ENCODE assay signal across 21 cellular contexts in genomic region chr7:73547841-73548240, GRCh38.
"Had no signal": no experiment of that assay in that cellular context is flagged by ENCODE, and none has a peak within 500 bp of the region (broad histone marks: within the 10 kb centered on the region; RNA-seq: fewer than 3 reads in every experiment).

No MANE protein-coding gene starts in this region.

- H3K4me3 ChIP-seq: body of pancreas, cardiac muscle cell, hepatocyte, spleen, thoracic aorta had no signal

- H3K4me1 ChIP-seq: body of pancreas had no signal

- H3K4me3 Mint-ChIP-seq: activated naive CD4-positive, alpha-beta T cell treated with anti-CD3 and anti-CD28 coated beads for 36 hours; dendritic cell treated with granulocyte-macrophage colony-stimulating factor and Interleukin-4, amounts not matched to agents 40 ng/mL and 50 ng/mL, for 4 days; immature natural killer cell; T-cell; type B pancreatic cell; WTC11 had no signal

- H3K27ac ChIP-seq: body of pancreas, cardiac muscle cell, hepatocyte, thoracic aorta had no signal

- ATAC-seq: body of pancreas; left lobe of liver; naive thymus-derived CD4-positive, alpha-beta T cell; T-cell; WTC11 had no signal

- H2AFZ ChIP-seq: hepatocyte had no signal

- H3K27ac Mint-ChIP-seq: activated naive CD4-positive, alpha-beta T cell treated with anti-CD3 and anti-CD28 coated beads for 36 hours; dendritic cell treated with granulocyte-macrophage colony-stimulating factor and Interleukin-4, amounts not matched to agents 40 ng/mL and 50 ng/mL, for 4 days; type B pancreatic cell had no signal

- H3K27me3 ChIP-seq: body of pancreas, cardiac muscle cell, hepatocyte, spleen had no signal

- H3K4me2 ChIP-seq: hepatocyte had no signal

- FAIRE-seq: endometrium had no signal

- DNase-seq: activated CD4-positive, alpha-beta T cell treated with anti-CD3 and anti-CD28 coated beads, Interleukin-2, amount 50 U/mL, for 48 hours; activated naive CD4-positive, alpha-beta T cell treated with anti-CD3 and anti-CD28 coated beads for 36 hours; activated T-cell treated with anti-CD3 and anti-CD28 coated beads, Interleukin-2, amount 50 U/mL, for 1 hour; body of pancreas; effector CD4-positive, alpha-beta T cell; foreskin fibroblast; immature natural killer cell; naive thymus-derived CD4-positive, alpha-beta T cell; retina; spleen; stimulated activated CD4-positive, alpha-beta T cell treated with anti-CD3 and anti-CD28 coated beads, Interleukin-4, amount 100 ng/mL, for 1 hour; stimulated activated naive CD4-positive, alpha-beta T cell treated with Interleukin-2 at 50 U/mL for 16 hours; T-cell had no signal

- H3K4me1 Mint-ChIP-seq: WTC11 had no signal

- H3K9me3 ChIP-seq: body of pancreas, spleen, thoracic aorta had no signal

- H3K27me3 Mint-ChIP-seq: dendritic cell treated with granulocyte-macrophage colony-stimulating factor and Interleukin-4, amounts not matched to agents 40 ng/mL and 50 ng/mL, for 4 days; naive thymus-derived CD4-positive, alpha-beta T cell; T-cell; type B pancreatic cell had no signal

- H3K9me3 Mint-ChIP-seq: activated naive CD4-positive, alpha-beta T cell treated with anti-CD3 and anti-CD28 coated beads for 36 hours; dendritic cell treated with granulocyte-macrophage colony-stimulating factor and Interleukin-4, amounts not matched to agents 40 ng/mL and 50 ng/mL, for 4 days; immature natural killer cell; naive thymus-derived CD4-positive, alpha-beta T cell; T-cell; type B pancreatic cell; WTC11 had no signal
